Comparison of ENCODE assay signal across 18 cellular contexts in the genomic region with DNA sequence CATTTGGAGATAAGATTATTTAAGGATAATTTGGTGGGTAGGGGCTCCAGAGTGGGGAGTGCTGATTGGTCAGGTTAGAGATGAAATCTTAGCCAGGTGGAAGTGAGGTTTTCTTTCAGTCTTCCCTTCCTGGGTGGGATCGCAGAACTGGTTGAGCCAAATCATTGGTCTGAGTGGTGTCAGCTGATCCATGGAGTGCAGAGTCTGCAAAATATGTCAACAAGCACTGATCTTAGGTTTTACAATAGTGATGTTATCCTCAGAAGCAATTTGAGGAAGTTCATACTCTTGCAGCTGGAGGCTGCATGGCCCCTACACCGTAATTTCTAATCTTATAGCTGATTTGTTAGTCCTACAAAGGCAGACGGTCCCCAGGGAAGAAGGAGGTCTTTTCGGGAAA.
A peak's percentile ranks its signal among the peaks of the same experiment; 100 is the strongest.
DNase-seq lines count a peak whose midpoint lies in the region; ATAC-seq and TF ChIP-seq lines count a peak whose summit lies in the region.
"Had no signal": no experiment of that assay in that cellular context is flagged by ENCODE, and none has a peak within 500 bp of the region (broad histone marks: within the 10 kb centered on the region; RNA-seq: fewer than 3 reads in every experiment).

No MANE protein-coding gene starts in this region.

- H3K4me3 ChIP-seq in NB4 (ENCODE audit: low read depth, low read length) = no peak overlapping the region
- no peak overlapping the region for H3K4me3 ChIP-seq in SJCRH30
- H3K4me3 ChIP-seq in fibroblast of villous mesenchyme (ENCODE audit: low read depth, low read length) = no peak overlapping the region
- peak overlapping the region in 1 of 2 donors; percentile 12 for H3K4me3 ChIP-seq in testis
- H3K4me3 ChIP-seq: A549, HAP-1 had no signal

- no peaks in the 10 kb centered on the region for H3K36me3 ChIP-seq in SJCRH30
- no peaks in the 10 kb centered on the region for H3K36me3 ChIP-seq in testis (ENCODE audit: low read depth, missing control alignments)
- H3K36me3 ChIP-seq: BE2C, HAP-1 had no signal

- H3K27ac ChIP-seq in SJCRH30 (peak overlapping the region; percentile 88), testis (peak overlapping the region; percentile 0 to 23)
- H3K27ac ChIP-seq: A549, C4-2B had no signal

- TF ChIP-seq CTCF in NB4 (IDR thresholded peaks at IDR 0.05; ENCODE audit: low read depth, low read length) = no peak
- TF ChIP-seq CTCF in fibroblast of villous mesenchyme (IDR thresholded peaks at IDR 0.05; ENCODE audit: insufficient read depth, low read depth, low read length) = no peak
- TF ChIP-seq CTCF in testis (IDR thresholded peaks at IDR 0.05) = no peak

- intact Hi-C loops in testis (cut with DNase I; ENCODE audit: low total_unique reads) = no loop called here

- WGBS in testis, 2 donors = 32 to 36% methylated on average over 4 of the region's 4 CpGs

- no peaks in the 10 kb centered on the region for H3K27me3 ChIP-seq in SJCRH30
- H3K27me3 ChIP-seq in testis = no peaks in the 10 kb centered on the region
- H3K27me3 ChIP-seq: BE2C had no signal

- ATAC-seq in HG02884 (IDR thresholded peaks at IDR 0.05; ENCODE audit: unreplicated experiment) = no peak
- ATAC-seq: A549; CD8-positive, alpha-beta T cell had no signal

- DNase-seq in NB4 (ENCODE audit: low read depth) (peak; percentile 2), SJCRH30 (peak in 1 of 2 experiments; percentile 3), fibroblast of villous mesenchyme (ENCODE audit: low read depth) (peak; percentile 5), testis (peak; percentile 57), mesenteric fat pad (ENCODE audit: low spot score) (no peak)
- no peak for DNase-seq in stimulated activated CD4-positive, alpha-beta T cell treated with anti-CD3 and anti-CD28 coated beads, Interleukin-12 subunit alpha, Interleukin-12 subunit beta, amount 100 ng/mL, for 4 hours
- DNase-seq: BE2C; CD8-positive, alpha-beta T cell; COR-L47; DMS153; DMS79 treated with DMSO at 0.1 percent for 48 hours; EL; GOT3; HFFc6 had no signal

- peaks cover 23% of the 10 kb centered on the region for H3K4me1 ChIP-seq in SJCRH30
- H3K4me1 ChIP-seq in testis = no peaks in the 10 kb centered on the region
- H3K4me1 ChIP-seq: A549, BE2C had no signal

- TF ChIP-seq POLR2A in NB4 (IDR thresholded peaks at IDR 0.05; ENCODE audit: extremely low read depth, insufficient read length) (no peak), testis (IDR thresholded peaks at IDR 0.05) (no peak)

- H3K9me3 ChIP-seq in SJCRH30 (replicated peaks) (peaks cover 8% of the 10 kb centered on the region), testis (no peaks in the 10 kb centered on the region)
- H3K9me3 ChIP-seq: A549, BE2C, HAP-1 had no signal

Comparison
In these comparisons a context has a peak if more than half of its experiments do, and no peak if none do; other contexts are left out.
1. DNase-seq: peak in NB4 (single experiment), fibroblast of villous mesenchyme (single experiment) and testis (single experiment); none in stimulated activated CD4-positive, alpha-beta T cell treated with anti-CD3 and anti-CD28 coated beads, Interleukin-12 subunit alpha, Interleukin-12 subunit beta, amount 100 ng/mL, for 4 hours (single experiment) and mesenteric fat pad (single experiment).